Comparison of ENCODE assay signal across 19 cellular contexts in the genomic region with DNA sequence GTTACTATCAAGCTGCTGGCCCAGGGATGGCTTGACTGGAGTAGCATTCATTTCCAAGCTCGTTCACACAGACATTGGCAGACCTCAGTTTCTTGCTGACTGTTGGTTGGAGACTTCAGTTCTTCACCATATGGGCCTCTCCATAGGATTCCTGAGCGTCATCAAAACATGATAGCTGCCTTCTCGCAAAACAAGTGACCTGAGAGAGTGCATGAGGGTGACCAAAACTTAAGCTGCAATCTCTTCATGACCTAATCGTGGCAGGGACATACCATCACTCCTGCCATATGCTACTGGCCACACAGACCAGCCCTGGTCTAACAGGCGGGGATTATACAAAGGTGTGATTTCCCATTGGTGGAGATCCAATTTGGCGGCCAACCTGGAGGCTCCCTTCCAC. TPM values are rescaled to one million over a fixed set of nuclear protein-coding genes. Genes with fewer than 3 reads are reported as not detected.
DNase-seq lines count a peak whose midpoint lies in the region.
"Had no signal": no experiment of that assay in that cellular context is flagged by ENCODE, and none has a peak within 500 bp of the region (broad histone marks: within the 10 kb centered on the region; RNA-seq: fewer than 3 reads in every experiment).

No MANE protein-coding gene starts in this region.

- peak; percentile 71 for DNase-seq in G401 (ENCODE audit: low spot score)
- peak; percentile 43 for DNase-seq in cerebellum (ENCODE audit: low spot score)
- DNase-seq in pons (ENCODE audit: low spot score) = peak; percentile 13
- no peak for DNase-seq in AG20443 (ENCODE audit: low spot score)
- DNase-seq in NCI-H1930 (lab: John Stamatoyannopoulos, UW) = no peak
- DNase-seq: BE2C; CD4-positive, alpha-beta memory T cell; CD4-positive, CD25-positive, alpha-beta regulatory T cell; CD8-positive, alpha-beta memory T cell; COR-L47; DMS 273 treated with DMSO at 0.1 percent for 48 hours; DMS153; DMS53; DMS79; DND-41; EL; GF-D8 had no signal

- in situ Hi-C loops in G401 (cut with HindIII; ENCODE audit: low sequenced_read_pairs) = no loop called here

RNA-seq across cellular contexts. Expression of a gene that starts 46.0 kb away (rescaled TPM):
- total RNA-seq in G401 (2014; rRNA removed; shearing (Covaris generic)) = not detected in 2 replicates
- 0.18 TPM for total RNA-seq in cerebellum
- total RNA-seq: A172; CD4-positive, alpha-beta memory T cell; CD4-positive, CD25-positive, alpha-beta regulatory T cell; CD8-positive, alpha-beta memory T cell; Daoy had no signal

RNA-seq across cellular contexts. Expression of a gene that starts 50.2 kb away (rescaled TPM):
- 13.2 and 21.5 TPM in 2 replicates for total RNA-seq in G401 (2014; rRNA removed; shearing (Covaris generic))
- 13.2 TPM for total RNA-seq in cerebellum

Comparison
In these comparisons a context has a peak if more than half of its experiments do, and no peak if none do; other contexts are left out.
1. DNase-seq: peak in G401 (single experiment), cerebellum (single experiment) and pons (single experiment); none in AG20443 (single experiment) and NCI-H1930 (0 of 2).